Comparison of ENCODE assay signal across 14 cellular contexts in the genomic region with DNA sequence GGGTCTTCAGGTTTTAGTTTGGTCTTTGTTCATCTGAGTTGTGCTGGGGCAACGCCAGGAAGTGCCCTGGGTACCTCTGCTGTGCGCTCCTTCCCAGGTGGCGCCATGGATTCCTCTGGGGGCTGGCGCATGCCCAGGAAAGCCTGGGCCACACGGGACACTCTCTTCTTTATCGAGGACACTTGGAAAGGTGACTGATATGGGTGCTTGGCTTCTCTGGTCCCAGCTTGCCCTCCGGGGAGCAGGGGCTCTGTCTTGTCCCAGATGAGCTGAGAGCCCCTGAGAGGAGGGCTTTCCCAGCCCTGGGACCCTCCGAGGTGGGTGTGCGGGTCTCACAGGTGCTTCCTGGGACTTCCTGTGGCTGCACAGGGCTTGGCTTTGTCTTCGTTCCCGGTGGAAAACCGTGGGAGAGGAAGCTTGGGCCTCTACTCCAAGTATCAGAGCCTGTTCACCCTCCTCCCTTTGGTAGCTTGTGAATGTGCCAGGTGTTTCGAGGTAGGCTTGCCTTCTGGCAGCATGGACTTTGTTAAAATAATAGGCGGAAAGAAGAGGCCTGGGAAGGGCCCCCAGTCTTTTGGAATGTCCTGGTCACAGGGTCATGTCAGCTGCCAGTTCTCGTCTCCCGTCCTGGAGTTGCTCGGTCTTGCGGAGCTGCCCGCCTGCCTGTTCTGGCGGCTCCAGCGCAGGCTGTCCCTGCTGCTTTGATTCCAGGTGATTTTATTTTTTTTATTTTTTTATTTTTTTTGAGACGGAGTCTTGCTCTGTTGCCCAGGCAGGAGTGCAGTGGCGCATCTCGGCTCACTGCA. TPM values are rescaled to one million over a fixed set of nuclear protein-coding genes. Genes with fewer than 3 reads are reported as not detected.
DNase-seq lines count a peak whose midpoint lies in the region; ATAC-seq and TF ChIP-seq lines count a peak whose summit lies in the region.
"Had no signal": no experiment of that assay in that cellular context is flagged by ENCODE, and none has a peak within 500 bp of the region (broad histone marks: within the 10 kb centered on the region; RNA-seq: fewer than 3 reads in every experiment).

No MANE protein-coding gene starts in this region.

- H3K9me3 ChIP-seq in psoas muscle: no peaks in the 10 kb centered on the region

- peaks cover 43% of the 10 kb centered on the region for H3K4me1 ChIP-seq in psoas muscle

- no peak for TF ChIP-seq POLR2A in lower leg skin (IDR thresholded peaks at IDR 0.05)

- intact Hi-C loops in left ventricle myocardium superior (cut with micrococcal nuclease) (no loop called here), psoas muscle (cut with DNase I) (no loop called here), lower leg skin (cut with DNase I; ENCODE audit: low total_unique reads) (no loop called here)

- 54 to 70% (median 62%) methylated on average over 24 of the region's 24 CpGs for WGBS in psoas muscle, 3 donors
- 79 to 81% methylated on average over 23 to 24 of the region's 24 CpGs for WGBS in lower leg skin, 2 donors

- TF ChIP-seq CTCF in VCaP (conservative IDR thresholded peaks at IDR 0.05) (no peak), psoas muscle (IDR thresholded peaks at IDR 0.05) (no peak), lower leg skin (IDR thresholded peaks at IDR 0.05) (no peak)

- H3K27ac ChIP-seq in VCaP (peak overlapping the region; percentile 9), psoas muscle (peak overlapping the region; percentile 50)

- H3K4me3 ChIP-seq in psoas muscle: no peak overlapping the region
- no peak overlapping the region for H3K4me3 ChIP-seq in lower leg skin (ENCODE audit: low read depth, poor library complexity, severe bottlenecking)
- H3K4me3 ChIP-seq: smooth muscle cell had no signal

- peak; percentile 14 for DNase-seq in 8988T
- no peak for DNase-seq in left ventricle myocardium superior
- DNase-seq in psoas muscle: peak in 1 of 2 donors; percentile 50
- DNase-seq in activated CD4-positive, alpha-beta T cell treated with anti-CD3 and anti-CD28 coated beads, Interleukin-2, amount 50 U/mL, for 4 hours: no peak
- no peak for DNase-seq in NCI-H146 (lab: John Stamatoyannopoulos, UW)
- DNase-seq in lower leg skin (ENCODE audit: low spot score in 2 of 2): no peak
- DNase-seq: COR-L47, dermis blood vessel endothelial cell, GDM1, HFFc6, NCI-H2227 treated with DMSO at 0.1 percent for 48 hours had no signal

- peaks cover 0 to 42% of the 10 kb centered on the region in 2 donors for H3K36me3 ChIP-seq in psoas muscle (ENCODE audit: insufficient read depth in 1 of 2, low read depth in 1 of 2)

- H3K27me3 ChIP-seq in psoas muscle (ENCODE audit: insufficient read depth in 3 of 3, low read length in 2 of 3): no peaks in the 10 kb centered on the region

- ATAC-seq in left ventricle myocardium superior: peak; percentile 12
- ATAC-seq in psoas muscle: no peak
- ATAC-seq in GM18498 (IDR thresholded peaks at IDR 0.05; ENCODE audit: unreplicated experiment): no peak

RNA-seq across cellular contexts. Expression of a gene that starts 10.1 kb away (rescaled TPM):
- total RNA-seq in left ventricle myocardium superior: 508 TPM
- total RNA-seq in psoas muscle: 1,000 to 10,000 TPM in 1 of 4 donors, 100 to 1,000 TPM in 3; 517 to 1,759 (median 646) TPM
- 100 to 1,000 TPM; 474 to 758 (median 716) TPM for polyA plus RNA-seq in psoas muscle
- total RNA-seq in lower leg skin: 100 to 1,000 TPM; 147 to 645 (median 301) TPM

RNA-seq across cellular contexts. Expression of a gene that starts 26.0 kb away (rescaled TPM):
- 9.7 TPM for total RNA-seq in left ventricle myocardium superior
- total RNA-seq in psoas muscle: 10 to 100 TPM in 3 of 4 donors, 1 to 10 TPM in 1; 7.4 to 27.7 (median 13.9) TPM
- 10 to 100 TPM; 10.6 to 20.8 (median 12.9) TPM for polyA plus RNA-seq in psoas muscle
- 100 to 1,000 TPM in 2 of 4 donors, 10 to 100 TPM in 2; 81.8 to 135 (median 112) TPM for total RNA-seq in lower leg skin

RNA-seq across cellular contexts. Expression of a gene that starts 30.0 kb away (rescaled TPM):
- 4.6 TPM for total RNA-seq in left ventricle myocardium superior
- 1 to 10 TPM; 5.7 to 8.8 (median 7.2) TPM for total RNA-seq in psoas muscle
- 10 to 100 TPM in 1 of 3 donors, 1 to 10 TPM in 2; 3.7 to 18.5 (median 6.1) TPM for polyA plus RNA-seq in psoas muscle
- total RNA-seq in lower leg skin: 1 to 10 TPM; 1.8 to 8.0 (median 5.3) TPM

RNA-seq across cellular contexts. Expression of a gene that starts 57.9 kb away (rescaled TPM):
- total RNA-seq in left ventricle myocardium superior (0.97 TPM), psoas muscle (under 1 TPM in 1 of 4 donors, not detected in 3; 0.25 TPM), lower leg skin (under 1 TPM in 3 of 4 donors, not detected in 1; 0.19 to 0.26 (median 0.20) TPM)
- polyA plus RNA-seq in psoas muscle: under 1 TPM; 0.05 to 0.09 (median 0.08) TPM
- polyA plus RNA-seq: smooth muscle cell had no signal
